8 cellular contexts compared by ENCODE assay signal in the genomic region with DNA sequence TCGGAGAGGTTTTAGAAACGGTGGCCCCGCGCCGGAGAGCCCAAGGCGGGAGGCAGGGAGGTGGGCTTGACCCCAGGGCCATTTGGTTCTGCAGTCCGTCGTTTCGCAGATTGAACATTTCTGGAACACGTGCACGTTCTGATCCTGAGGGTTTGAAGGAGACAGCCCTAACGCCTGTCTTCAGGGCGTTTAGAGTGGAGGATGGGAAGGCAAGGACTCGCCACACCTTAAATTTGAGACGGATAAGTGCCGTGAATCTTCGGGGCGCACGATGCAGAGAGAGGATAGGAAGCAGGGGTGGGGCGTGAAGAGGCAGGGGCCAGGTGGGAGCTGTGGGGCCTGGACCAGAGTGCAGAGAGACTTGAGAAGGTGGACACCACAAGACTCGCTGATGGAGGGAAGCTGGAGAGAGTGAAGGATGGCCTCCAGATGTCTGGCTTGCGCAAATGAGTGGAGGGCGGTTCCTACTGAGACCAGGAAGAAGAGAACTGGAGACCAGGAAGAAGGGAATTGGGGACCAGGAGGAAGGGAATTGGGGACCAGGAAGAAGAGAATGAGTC. TPM values are rescaled to one million over a fixed set of nuclear protein-coding genes. Genes with fewer than 3 reads are reported as not detected.
A peak's percentile ranks its signal among the peaks of the same experiment; 100 is the strongest.
DNase-seq lines count a peak whose midpoint lies in the region; ATAC-seq, FAIRE-seq and TF ChIP-seq lines count a peak whose summit lies in the region.

No MANE protein-coding gene starts in this region.

- H3K4me3 Mint-ChIP-seq in MCF 10A (ENCODE audit: unreplicated experiment), result peak overlapping the region; percentile 64

- H3K27me3 Mint-ChIP-seq in MCF 10A (ENCODE audit: insufficient read depth, unreplicated experiment), result no peaks in the 10 kb centered on the region

- peaks cover 13% of the 10 kb centered on the region for H3K36me3 ChIP-seq in HUES64 (ENCODE audit: insufficient read depth, low read length)
- no peaks in the 10 kb centered on the region for H3K36me3 ChIP-seq in mucosa of stomach (ENCODE audit: control insufficient read depth, insufficient read depth, low read length)

- H3K27ac ChIP-seq in A549 (peak overlapping the region; percentile 92 to 99; a peak in 5 of 6 replicates), HUES64 (ENCODE audit: low read depth, low read length) (no peak overlapping the region)

- H3K27ac Mint-ChIP-seq in MCF 10A (ENCODE audit: low read depth, unreplicated experiment), result no peak overlapping the region

- peaks cover 38% of the 10 kb centered on the region for H3K4me1 Mint-ChIP-seq in MCF 10A (ENCODE audit: insufficient read depth, unreplicated experiment)

- CTCF ChIA-PET in A549 (lab: Yijun Ruan, JAX) (no interaction called here), MCF 10A (lab: Yijun Ruan, JAX) (no interaction called here), GM10248 (lab: Yijun Ruan, JAX) (no interaction called here)

- no peak for TF ChIP-seq EP300 in A549 (IDR thresholded peaks at IDR 0.05)

- intact Hi-C loops in MCF 10A (cut with micrococcal nuclease), result no loop called here

- H3K4me3 ChIP-seq in A549 (peak overlapping the region; percentile 94; the same call in 2 of the 3 replicates), HUES64 (ENCODE audit: low read length) (peak overlapping the region; percentile 53), mucosa of stomach (ENCODE audit: low read length) (no peak overlapping the region)

- H3K4me1 ChIP-seq in A549, result peaks cover 17% of the 10 kb centered on the region; the same call in 2 of the 3 replicates
- peaks cover 5% of the 10 kb centered on the region; the same call in 1 of the 2 replicates for H3K4me1 ChIP-seq in HUES64 (ENCODE audit: insufficient read depth, low read length)
- peaks cover 29% of the 10 kb centered on the region for H3K4me1 ChIP-seq in mucosa of stomach (ENCODE audit: control insufficient read depth, insufficient read depth, low read length)

- BruUV-seq in MCF 10A (replicated peaks; lab: Mats Ljungman, UMichigan), result no TSS peak

- POLR2A ChIA-PET in A549 (lab: Yijun Ruan, JAX) (no interaction called here), MCF 10A (lab: Yijun Ruan, JAX) (no interaction called here), GM10248 (lab: Yijun Ruan, JAX) (no interaction called here)

- TF ChIP-seq CTCF in A549 (IDR thresholded peaks at IDR 0.05), result no peak
- no peak for TF ChIP-seq CTCF in MCF 10A (IDR thresholded peaks at IDR 0.05; ENCODE audit: unreplicated experiment)
- TF ChIP-seq CTCF in GM10248 (IDR thresholded peaks at IDR 0.05; ENCODE audit: control extremely low read depth, extremely low read depth, low read depth, missing control alignments), result no peak

- H3K9me3 ChIP-seq in A549 (no peaks in the 10 kb centered on the region), HUES64 (ENCODE audit: insufficient read depth, low read depth, low read length) (no peaks in the 10 kb centered on the region), mucosa of stomach (ENCODE audit: control insufficient read depth, low read length) (no peaks in the 10 kb centered on the region)

- WGBS in A549 (ENCODE audit: missing lambda C conversion rate), result 81% methylated on average over 23 of the region's 23 CpGs
- 92% methylated on average over 23 of the region's 23 CpGs for WGBS in HUES64

- H3K36me3 Mint-ChIP-seq in MCF 10A (ENCODE audit: insufficient read depth, unreplicated experiment), result no peaks in the 10 kb centered on the region

- peaks cover 10% of the 10 kb centered on the region; the same call in 1 of the 2 replicates for H3K27me3 ChIP-seq in HUES64 (ENCODE audit: insufficient read depth, low read length)
- H3K27me3 ChIP-seq in mucosa of stomach (ENCODE audit: control insufficient read depth, insufficient read depth, low read length), result no peaks in the 10 kb centered on the region

- no peak for FAIRE-seq in A549 (lab: Jason Lieb, UNC)

- ATAC-seq in A549 (no peak), GM18867 (IDR thresholded peaks at IDR 0.05; ENCODE audit: unreplicated experiment) (no peak)

- peak overlapping the region; percentile 51; the same call in 1 of the 2 replicates for H3K9ac ChIP-seq in HUES64 (ENCODE audit: low read depth, low read length)
- peak overlapping the region; percentile 15 for H3K9ac ChIP-seq in mucosa of stomach (ENCODE audit: low read length)

- no peak for TF ChIP-seq POLR2A in A549 (IDR thresholded peaks at IDR 0.05; ENCODE audit: low read length)

- peak overlapping the region; percentile 93 for H3K4me2 ChIP-seq in A549

- TF ChIP-seq RAD21 in A549 (conservative IDR thresholded peaks at IDR 0.05 in 1 of 2, IDR thresholded peaks at IDR 0.05 in 1 of 2), result no peak

- H3K9me3 Mint-ChIP-seq in MCF 10A (ENCODE audit: unreplicated experiment), result no peaks in the 10 kb centered on the region

- no peak for DNase-seq in A549 (ENCODE audit: low read depth in 1 of 2, low spot score in 1 of 2)
- DNase-seq in MCF 10A (ENCODE audit: unreplicated experiment), result no peak
- DNase-seq in SW 1271 (lab: John Stamatoyannopoulos, UW), result no peak
- DNase-seq in GM10248 (ENCODE audit: extremely low spot score), result no peak
- DNase-seq in activated effector memory CD4-positive, alpha-beta T cell treated with anti-CD3 and anti-CD28 coated beads, Interleukin-2, amount 50 U/mL, for 16 hours, result no peak

TF ChIP-seq in A549, 52 proteins besides CTCF, POLR2A, EP300 and RAD21:
- TF ChIP-seq, protein P1, sequence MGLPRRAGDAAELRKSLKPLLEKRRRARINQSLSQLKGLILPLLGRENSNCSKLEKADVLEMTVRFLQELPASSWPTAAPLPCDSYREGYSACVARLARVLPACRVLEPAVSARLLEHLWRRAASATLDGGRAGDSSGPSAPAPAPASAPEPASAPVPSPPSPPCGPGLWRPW (IDR thresholded peaks at IDR 0.05), result no peak
- TF ChIP-seq TFCP2L1 (CRISPR knock-in tag; IDR thresholded peaks at IDR 0.05), result no peak
- no peak for TF ChIP-seq MAZ (IDR thresholded peaks at IDR 0.05; ENCODE audit: borderline replicate concordance, low read depth, low read length)
- no peak for TF ChIP-seq ZNF302 (CRISPR knock-in tag; IDR thresholded peaks at IDR 0.05)
- no peak for TF ChIP-seq JUN (IDR thresholded peaks at IDR 0.05)
- TF ChIP-seq POLR2AphosphoS2 (conservative IDR thresholded peaks at IDR 0.05; ENCODE audit: low read length), result no peak
- TF ChIP-seq CBX8 (IDR thresholded peaks at IDR 0.05), result no peak
- TF ChIP-seq CHD2 (IDR thresholded peaks at IDR 0.05; ENCODE audit: low read length, partially characterized antibody), result no peak
- no peak for TF ChIP-seq TP53 (CRISPR knock-in tag; IDR thresholded peaks at IDR 0.05)
- no peak for TF ChIP-seq EHMT2 (IDR thresholded peaks at IDR 0.05; ENCODE audit: low read depth)

RNA-seq across cellular contexts. Expression of gene MIER2, which starts 0.8 kb away (rescaled TPM):
- 8.8 and 15.2 TPM in 2 replicates for polyA plus RNA-seq in A549 (2011; rRNA removed)
- polyA plus RNA-seq in A549 (2012; cell fraction: cytosol; rRNA removed), result 9.2 and 13.2 TPM in 2 replicates
- 29.6 and 40.2 TPM in 2 replicates for polyA plus RNA-seq in A549 (2012; cell fraction: nucleus; rRNA removed)
- 9.3 to 11.5 TPM (median 11.2 TPM) in 3 replicates for polyA plus RNA-seq in A549 (2017; fragmentation: RNase III; extraction: RNeasy Plus Mini Kit Qiagen cat#74134 plus additional on column Dnase treatment)
- polyA minus RNA-seq in A549 (2011; rRNA and poly(A)+ RNA removed), result 27.5 and 61.5 TPM in 2 replicates
- 30.7 TPM for polyA plus RNA-seq in HUES64 (2013, experiment 1 of 2)
- 37.0 TPM for polyA plus RNA-seq in HUES64 (2013, experiment 2 of 2)
- total RNA-seq in MCF 10A (2022), result 24.2 TPM in 2 replicates

RNA-seq across cellular contexts. Expression of gene PLPP2, which starts 54.2 kb away (rescaled TPM):
- polyA plus RNA-seq in A549 (2011; rRNA removed), result 44.2 and 55.1 TPM in 2 replicates
- polyA plus RNA-seq in A549 (2012; cell fraction: cytosol; rRNA removed), result 138 and 163 TPM in 2 replicates
- polyA plus RNA-seq in A549 (2012; cell fraction: nucleus; rRNA removed), result 214 and 240 TPM in 2 replicates
- 89.6 to 100 TPM (median 90.9 TPM) in 3 replicates for polyA plus RNA-seq in A549 (2017; fragmentation: RNase III; extraction: RNeasy Plus Mini Kit Qiagen cat#74134 plus additional on column Dnase treatment)
- polyA minus RNA-seq in A549 (2011; rRNA and poly(A)+ RNA removed), result 65.6 and 70.1 TPM in 2 replicates
- polyA plus RNA-seq in HUES64 (2013, experiment 1 of 2), result 39.5 TPM
- 28.5 TPM for polyA plus RNA-seq in HUES64 (2013, experiment 2 of 2)
- total RNA-seq in MCF 10A (2022), result 5.4 and 9.4 TPM in 2 replicates
